ENCODE assay signal across 27 cellular contexts in the genomic region with DNA sequence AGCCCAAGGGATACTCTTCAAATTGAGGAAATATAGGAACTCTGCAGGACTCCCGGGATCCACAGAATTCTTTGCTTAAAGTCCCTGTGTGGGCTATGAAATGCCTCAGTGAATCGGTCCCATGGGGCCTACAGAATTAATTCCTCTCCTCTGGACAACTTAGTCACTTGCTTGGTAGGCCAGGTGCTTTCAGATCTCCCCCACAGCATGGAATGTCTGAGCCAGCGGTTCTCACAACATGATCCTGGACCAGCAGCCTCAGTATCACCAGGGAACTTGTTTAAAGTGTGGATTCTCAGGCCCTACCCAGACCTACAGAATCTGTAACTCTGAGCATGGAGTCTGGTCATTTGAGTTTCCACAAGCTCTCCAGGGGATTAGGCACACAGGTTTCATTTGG. TPM values are rescaled to one million over a fixed set of nuclear protein-coding genes. Genes with fewer than 3 reads are reported as not detected.
A peak's percentile ranks its signal among the peaks of the same experiment; 100 is the strongest.
DNase-seq lines count a peak whose midpoint lies in the region; ATAC-seq, FAIRE-seq and TF ChIP-seq lines count a peak whose summit lies in the region.
"Had no signal": no experiment of that assay in that cellular context is flagged by ENCODE, and none has a peak within 500 bp of the region (broad histone marks: within the 10 kb centered on the region; RNA-seq: fewer than 3 reads in every experiment).

No MANE protein-coding gene starts in this region.

- H3K9me1 ChIP-seq in keratinocyte (ENCODE audit: control insufficient read depth, extremely low read depth, insufficient read depth, low read length): no peaks in the 10 kb centered on the region

- H3K9me3 ChIP-seq in AG04450 (ENCODE audit: control insufficient read depth, insufficient read depth, low read length) (peaks cover 11% of the 10 kb centered on the region; the same call in 1 of the 2 replicates), RWPE2 (ENCODE audit: severe bottlenecking) (no peaks in the 10 kb centered on the region), keratinocyte (ENCODE audit: control insufficient read depth, low read depth, low read length) (no peaks in the 10 kb centered on the region), trophoblast cell (ENCODE audit: insufficient read depth, low read depth, low read length) (peaks cover 3% of the 10 kb centered on the region)
- H3K9me3 ChIP-seq: mucosa of descending colon, upper lobe of right lung had no signal

- FAIRE-seq in keratinocyte (lab: Jason Lieb, UNC): peak; percentile 43

- H3K27ac ChIP-seq in AG04450 (ENCODE audit: low read depth, low read length) (peak overlapping the region; percentile 13), RWPE2 (ENCODE audit: poor library complexity, severe bottlenecking) (peak overlapping the region; percentile 68), keratinocyte (ENCODE audit: control insufficient read depth, insufficient read depth, low read length) (no peak overlapping the region), trophoblast cell (ENCODE audit: low read depth, low read length) (peak overlapping the region; percentile 31)
- H3K27ac ChIP-seq: ascending aorta, neural progenitor cell, upper lobe of right lung had no signal

- H2AFZ ChIP-seq in keratinocyte (ENCODE audit: control insufficient read depth, low read length) (no peak overlapping the region), trophoblast cell (ENCODE audit: insufficient read depth, low read length, poor library complexity) (no peak overlapping the region)
- H2AFZ ChIP-seq: GM23338, neural progenitor cell had no signal

- H3K36me3 ChIP-seq in RWPE2 (ENCODE audit: low read depth) (no peaks in the 10 kb centered on the region), keratinocyte (ENCODE audit: control insufficient read depth in 2 of 2, extremely low read depth in 1 of 2, insufficient read depth in 2 of 2, low read length in 2 of 2) (no peaks in the 10 kb centered on the region), trophoblast cell (ENCODE audit: control insufficient read depth in 1 of 2, insufficient read depth in 2 of 2, low read length in 2 of 2) (peaks cover 16 to 27% of the 10 kb centered on the region in 2 experiments)
- H3K36me3 ChIP-seq: neural progenitor cell, upper lobe of right lung had no signal

- TF ChIP-seq CTCF in AG04450 (IDR thresholded peaks at IDR 0.05; ENCODE audit: low read depth, low read length): no peak
- no peak for TF ChIP-seq CTCF in RWPE2 (IDR thresholded peaks at IDR 0.05; ENCODE audit: poor library complexity, severe bottlenecking)
- TF ChIP-seq CTCF in keratinocyte (optimal IDR thresholded peaks at IDR 0.05 in 1 of 3, IDR thresholded peaks at IDR 0.05 in 1 of 3, conservative IDR thresholded peaks at IDR 0.05 in 1 of 3; ENCODE audit: extremely low read depth in 1 of 3, insufficient read depth in 2 of 3, low read length in 3 of 3): no peak

- no peaks in the 10 kb centered on the region for H3K27me3 ChIP-seq in AG04450 (ENCODE audit: control insufficient read depth, insufficient read depth, low read length)
- H3K27me3 ChIP-seq in RWPE2 (ENCODE audit: insufficient read depth, poor library complexity, severe bottlenecking): no peaks in the 10 kb centered on the region
- H3K27me3 ChIP-seq in keratinocyte (ENCODE audit: control insufficient read depth, extremely low read depth, insufficient read depth, low read length): no peaks in the 10 kb centered on the region
- no peaks in the 10 kb centered on the region for H3K27me3 ChIP-seq in trophoblast cell (ENCODE audit: insufficient read depth, low read length)
- H3K27me3 ChIP-seq: ascending aorta, neural progenitor cell, stomach, upper lobe of right lung had no signal

- H3K9me3 Mint-ChIP-seq in activated naive CD8-positive, alpha-beta T cell treated with anti-CD3 and anti-CD28 coated beads for 36 hours: peaks cover 2% of the 10 kb centered on the region
- peaks cover 4% of the 10 kb centered on the region for H3K9me3 Mint-ChIP-seq in activated naive CD4-positive, alpha-beta T cell treated with anti-CD3 and anti-CD28 coated beads, Interleukin-2, amount 10 ng/mL, durations not matched to agents 7 days and 5 days
- H3K9me3 Mint-ChIP-seq: central memory CD8-positive, alpha-beta T cell had no signal

- peak overlapping the region; percentile 19 for H2BK5ac ChIP-seq in trophoblast cell (ENCODE audit: low read depth, low read length, poor library complexity)

- H3K18ac ChIP-seq in trophoblast cell (ENCODE audit: low read length): no peak overlapping the region

- H3K4me3 Mint-ChIP-seq in activated naive CD8-positive, alpha-beta T cell treated with anti-CD3 and anti-CD28 coated beads for 36 hours: no peak overlapping the region
- H3K4me3 Mint-ChIP-seq in activated naive CD4-positive, alpha-beta T cell treated with anti-CD3 and anti-CD28 coated beads, Interleukin-2, amount 10 ng/mL, durations not matched to agents 7 days and 5 days: no peak overlapping the region
- H3K4me3 Mint-ChIP-seq: activated naive CD8-positive, alpha-beta T cell; B cell; CD8-positive, alpha-beta memory T cell; central memory CD8-positive, alpha-beta T cell; GM23338; neural progenitor cell had no signal

- no peak overlapping the region for H3K9ac ChIP-seq in keratinocyte (ENCODE audit: control insufficient read depth, extremely low read depth, insufficient read depth, low read length)
- H3K9ac ChIP-seq in trophoblast cell (ENCODE audit: low read length): no peak overlapping the region
- H3K9ac ChIP-seq: neural progenitor cell had no signal

- H3K23ac ChIP-seq in trophoblast cell (ENCODE audit: low read length): no peak overlapping the region

- H3K4me2 ChIP-seq in keratinocyte (ENCODE audit: control insufficient read depth, extremely low read depth, insufficient read depth, low read depth, low read length) (no peak overlapping the region), trophoblast cell (ENCODE audit: low read length) (no peak overlapping the region)
- H3K4me2 ChIP-seq: GM23338 had no signal

- H3K4me1 ChIP-seq in RWPE2 (ENCODE audit: insufficient read depth, poor library complexity, severe bottlenecking) (peaks cover 11% of the 10 kb centered on the region), keratinocyte (ENCODE audit: control insufficient read depth, extremely low read depth, insufficient read depth, low read length) (peaks cover 13% of the 10 kb centered on the region), trophoblast cell (ENCODE audit: control insufficient read depth in 1 of 2, insufficient read depth in 2 of 2, low read length in 2 of 2) (peaks cover 13 to 27% of the 10 kb centered on the region in 2 experiments)

- POLR2A ChIA-PET in AG04450 (lab: Yijun Ruan, JAX): interaction anchor here (0.6 to 1.1 kb wide), 4 partner anchors 24 to 178 kb away, joined by 3 to 7 read pairs (median 6); no protein-coding TSS in a partner anchor

- CTCF ChIA-PET in AG04450 (lab: Charles Lee): interaction anchor here (1.5 kb wide), 1 partner anchor 16 kb away, joined by 3 read pairs; no protein-coding TSS in a partner anchor
- CTCF ChIA-PET in activated naive CD4-positive, alpha-beta T cell treated with anti-CD3 and anti-CD28 coated beads, Interleukin-2, amount 10 ng/mL, durations not matched to agents 7 days and 5 days (lab: Charles Lee): no interaction called here

- no peak overlapping the region for H4K91ac ChIP-seq in trophoblast cell (ENCODE audit: low read depth, low read length)

- H3K4ac ChIP-seq in trophoblast cell (ENCODE audit: low read depth, low read length): no peak overlapping the region

- H3K4me1 Mint-ChIP-seq in activated naive CD8-positive, alpha-beta T cell treated with anti-CD3 and anti-CD28 coated beads for 36 hours: no peaks in the 10 kb centered on the region
- no peaks in the 10 kb centered on the region for H3K4me1 Mint-ChIP-seq in activated naive CD4-positive, alpha-beta T cell treated with anti-CD3 and anti-CD28 coated beads, Interleukin-2, amount 10 ng/mL, durations not matched to agents 7 days and 5 days
- H3K4me1 Mint-ChIP-seq: B cell; CD8-positive, alpha-beta memory T cell; central memory CD8-positive, alpha-beta T cell had no signal

- DNase-seq in AG04450 (ENCODE audit: low read depth, low spot score): no peak
- DNase-seq in RWPE2 (ENCODE audit: low spot score): no peak
- no peak for DNase-seq in keratinocyte (ENCODE audit: low read depth, low spot score)
- DNase-seq in trophoblast cell: no peak
- no peak for DNase-seq in activated naive CD8-positive, alpha-beta T cell treated with anti-CD3 and anti-CD28 coated beads for 36 hours
- DNase-seq in activated T-cell treated with anti-CD3 and anti-CD28 coated beads, Interleukin-2, amount 50 U/mL, for 48 hours: no peak
- no peak for DNase-seq in activated naive CD4-positive, alpha-beta T cell treated with anti-CD3 and anti-CD28 coated beads, Interleukin-2, amount 10 ng/mL, durations not matched to agents 7 days and 5 days
- DNase-seq: 8988T; activated CD4-positive, alpha-beta T cell treated with anti-CD3 and anti-CD28 coated beads, Interleukin-2, amount 50 U/mL, for 4 hours; activated CD4-positive, CD25-positive, alpha-beta regulatory T cell; CD8-positive, alpha-beta memory T cell; GF-D8; mucosa of descending colon; NCI-H2029; NCI-H2227 treated with DMSO at 0.1 percent for 48 hours; stimulated activated CD8-positive, alpha-beta memory T cell treated with anti-CD3 and anti-CD28 coated beads, Interleukin-4, amount 100 ng/mL, for 48 hours; stomach; T1000; upper lobe of right lung had no signal

- H3K4me3 ChIP-seq in AG04450 (ENCODE audit: low read depth, low read length) (no peak overlapping the region), RWPE2 (ENCODE audit: severe bottlenecking) (no peak overlapping the region), keratinocyte (ENCODE audit: control insufficient read depth in 2 of 3, extremely low read depth in 1 of 3, insufficient read depth in 2 of 3, low read depth in 1 of 3, low read length in 3 of 3) (no peak overlapping the region), trophoblast cell (ENCODE audit: low read depth, low read length) (no peak overlapping the region)
- H3K4me3 ChIP-seq: ascending aorta, GM23338, mucosa of descending colon, neural progenitor cell, stomach, upper lobe of right lung had no signal

- H3K79me1 ChIP-seq in trophoblast cell (ENCODE audit: low read length): peaks cover 2% of the 10 kb centered on the region

- no peaks in the 10 kb centered on the region for H3K79me2 ChIP-seq in keratinocyte (ENCODE audit: control insufficient read depth, insufficient read depth, low read length)
- H3K79me2 ChIP-seq in trophoblast cell (ENCODE audit: control insufficient read depth, insufficient read depth, low read length, poor library complexity): no peaks in the 10 kb centered on the region

- no peak overlapping the region for H3K27ac Mint-ChIP-seq in activated naive CD8-positive, alpha-beta T cell treated with anti-CD3 and anti-CD28 coated beads for 36 hours
- H3K27ac Mint-ChIP-seq in activated naive CD4-positive, alpha-beta T cell treated with anti-CD3 and anti-CD28 coated beads, Interleukin-2, amount 10 ng/mL, durations not matched to agents 7 days and 5 days: no peak overlapping the region
- H3K27ac Mint-ChIP-seq: activated naive CD8-positive, alpha-beta T cell; B cell; GM23338; neural progenitor cell had no signal

- no peak overlapping the region for H4K8ac ChIP-seq in trophoblast cell (ENCODE audit: low read depth, low read length)

- no peak overlapping the region for H2BK12ac ChIP-seq in trophoblast cell (ENCODE audit: low read length)

- ATAC-seq in RWPE2 (ENCODE audit: low read depth) (no peak), GM21737 (IDR thresholded peaks at IDR 0.05; ENCODE audit: unreplicated experiment) (no peak)
- ATAC-seq: GM23338, mucosa of descending colon, Right ventricle myocardium inferior, upper lobe of right lung had no signal

- no peak overlapping the region for H3K14ac ChIP-seq in trophoblast cell (ENCODE audit: low read length)

- dilution Hi-C loops in keratinocyte (cut with MboI; ENCODE audit: extremely low pct_ligation_motif_present, low sequenced_read_pairs): no loop called here

- H2BK120ac ChIP-seq in trophoblast cell (ENCODE audit: insufficient read depth, low read length, poor library complexity): no peak overlapping the region

- no peak overlapping the region for H2AK5ac ChIP-seq in trophoblast cell (ENCODE audit: low read length)

- no peaks in the 10 kb centered on the region for H4K20me1 ChIP-seq in keratinocyte (ENCODE audit: control insufficient read depth, extremely low read depth, insufficient read depth, low read length)

- H3K27me3 Mint-ChIP-seq in activated naive CD8-positive, alpha-beta T cell treated with anti-CD3 and anti-CD28 coated beads for 36 hours: peaks cover 12% of the 10 kb centered on the region
- H3K27me3 Mint-ChIP-seq in activated naive CD4-positive, alpha-beta T cell treated with anti-CD3 and anti-CD28 coated beads, Interleukin-2, amount 10 ng/mL, durations not matched to agents 7 days and 5 days: no peaks in the 10 kb centered on the region
- H3K27me3 Mint-ChIP-seq: central memory CD8-positive, alpha-beta T cell had no signal

- no peak overlapping the region for H4K12ac ChIP-seq in trophoblast cell (ENCODE audit: low read depth, low read length)

- H3K36me3 Mint-ChIP-seq in activated naive CD8-positive, alpha-beta T cell treated with anti-CD3 and anti-CD28 coated beads for 36 hours: peaks cover 2% of the 10 kb centered on the region
- no peaks in the 10 kb centered on the region for H3K36me3 Mint-ChIP-seq in activated naive CD4-positive, alpha-beta T cell treated with anti-CD3 and anti-CD28 coated beads, Interleukin-2, amount 10 ng/mL, durations not matched to agents 7 days and 5 days
- H3K36me3 Mint-ChIP-seq: activated naive CD8-positive, alpha-beta T cell; CD8-positive, alpha-beta memory T cell had no signal

- no CpG with 5 or more reads among the region's 3 CpGs for WGBS in trophoblast cell (ENCODE audit: extremely low coverage, insufficient coverage, insufficient read length)

RNA-seq across cellular contexts. Expression of a gene that starts 15.2 kb away (rescaled TPM):
- polyA plus RNA-seq in AG04450 (2011; rRNA removed): 14.2 and 14.7 TPM in 2 replicates
- 59.4 and 65.0 TPM in 2 replicates for polyA minus RNA-seq in AG04450 (2011; rRNA and poly(A)+ RNA removed)
- polyA plus RNA-seq in keratinocyte: 7.0 to 8.6 TPM (median 7.8 TPM) in 3 replicates
- 2.0 TPM for polyA plus RNA-seq in keratinocyte (2011; ENCODE audit: low read depth)
- 3.8 and 5.4 TPM in 2 replicates for polyA plus RNA-seq in keratinocyte (2011; cell fraction: cytosol; rRNA removed)
- polyA plus RNA-seq in keratinocyte (2011; cell fraction: nucleus; rRNA removed): 22.1 TPM in 2 replicates
- 3.3 and 6.6 TPM in 2 replicates for polyA plus RNA-seq in keratinocyte (2012; ENCODE audit: low replicate concordance)
- polyA minus RNA-seq in keratinocyte: 28.6 to 39.7 TPM (median 30.5 TPM) in 3 replicates
- 16.1 TPM for polyA minus RNA-seq in keratinocyte (2011; cell fraction: cytosol; rRNA and poly(A)+ RNA removed)
- polyA minus RNA-seq in keratinocyte (2011; cell fraction: nucleus; rRNA and poly(A)+ RNA removed): 35.8 and 69.4 TPM in 2 replicates
- polyA plus RNA-seq in trophoblast cell (2013): 24.6 and 25.1 TPM in 2 replicates
- total RNA-seq in activated naive CD8-positive, alpha-beta T cell treated with anti-CD3 and anti-CD28 coated beads for 36 hours: not detected
- total RNA-seq: CD8-positive, alpha-beta memory T cell had no signal
- polyA plus RNA-seq: CD8-positive, alpha-beta memory T cell had no signal
